13 cellular contexts compared by ENCODE assay signal in the genomic region with DNA sequence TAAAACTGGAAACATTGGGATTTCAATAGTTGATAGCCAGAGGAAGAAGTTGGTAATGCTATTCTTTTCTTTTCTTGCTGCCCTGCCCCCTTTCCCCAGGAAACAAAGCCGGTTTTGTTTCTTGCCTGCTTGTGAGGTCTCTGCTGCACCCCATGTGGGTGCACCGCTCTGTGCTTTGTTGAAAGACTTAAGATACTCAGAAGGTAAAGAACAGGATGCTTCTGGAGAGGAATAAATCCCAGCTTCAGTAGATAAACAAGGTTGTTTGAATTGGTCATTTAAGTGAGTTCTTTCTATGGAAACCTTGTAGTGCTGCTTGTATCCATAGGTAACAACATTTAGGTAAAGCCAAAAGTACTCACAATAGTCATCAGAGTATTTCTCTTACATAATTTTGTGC.
DNase-seq lines count a peak whose midpoint lies in the region; ATAC-seq and TF ChIP-seq lines count a peak whose summit lies in the region.
"Had no signal": no experiment of that assay in that cellular context is flagged by ENCODE, and none has a peak within 500 bp of the region (broad histone marks: within the 10 kb centered on the region; RNA-seq: fewer than 3 reads in every experiment).

No MANE protein-coding gene starts in this region.

- H3K27ac Mint-ChIP-seq in activated T-helper 17 cell treated with anti-CD3 and anti-CD28 coated beads, Interleukin-2, amount 50 U/mL, for 72 hours, result no peak overlapping the region
- H3K27ac Mint-ChIP-seq in activated CD4-positive, alpha-beta T cell treated with anti-CD3 and anti-CD28 coated beads, Interleukin-2, amount 10 ng/mL, durations not matched to agents 7 days and 5 days, result no peak overlapping the region

- peak; percentile 90 for ATAC-seq in sciatic nerve
- no peak for ATAC-seq in activated T-helper 17 cell treated with anti-CD3 and anti-CD28 coated beads, Interleukin-2, amount 50 U/mL, for 72 hours (replicated peaks)
- no peak for ATAC-seq in HG03280 (IDR thresholded peaks at IDR 0.05; ENCODE audit: unreplicated experiment)

- H3K4me3 ChIP-seq in astrocyte of the spinal cord (ENCODE audit: low read depth, low read length), result no peak overlapping the region
- H3K4me3 ChIP-seq: esophagus muscularis mucosa, stomach had no signal

- in situ Hi-C loops in astrocyte of the spinal cord (cut with HindIII; ENCODE audit: low sequenced_read_pairs), result no loop called here

- H3K4me1 Mint-ChIP-seq in activated T-helper 17 cell treated with anti-CD3 and anti-CD28 coated beads, Interleukin-2, amount 50 U/mL, for 72 hours, result no peaks in the 10 kb centered on the region
- no peaks in the 10 kb centered on the region for H3K4me1 Mint-ChIP-seq in activated CD4-positive, alpha-beta T cell treated with anti-CD3 and anti-CD28 coated beads, Interleukin-2, amount 10 ng/mL, durations not matched to agents 7 days and 5 days

- intact Hi-C loops in sciatic nerve (cut with DNase I), result no loop called here

- CTCF ChIA-PET in activated CD4-positive, alpha-beta T cell treated with anti-CD3 and anti-CD28 coated beads, Interleukin-2, amount 10 ng/mL, durations not matched to agents 7 days and 5 days (lab: Charles Lee), result interaction anchor here (1.0 to 1.5 kb wide), 2 partner anchors 10 to 14 kb away, joined by 3 to 4 read pairs; no protein-coding TSS in a partner anchor

- no peak overlapping the region for H3K4me3 Mint-ChIP-seq in activated T-helper 17 cell treated with anti-CD3 and anti-CD28 coated beads, Interleukin-2, amount 50 U/mL, for 72 hours
- no peak overlapping the region for H3K4me3 Mint-ChIP-seq in activated CD4-positive, alpha-beta T cell treated with anti-CD3 and anti-CD28 coated beads, Interleukin-2, amount 10 ng/mL, durations not matched to agents 7 days and 5 days

- DNase-seq in HT1080 (ENCODE audit: low read depth), result peak; percentile 15
- DNase-seq in astrocyte of the spinal cord (ENCODE audit: low read depth, low spot score), result peak; percentile 46
- peak; percentile 76 for DNase-seq in iPS-NIHi7 (ENCODE audit: extremely low spot score)
- DNase-seq in sciatic nerve (ENCODE audit: low spot score), result peak; percentile 63
- no peak for DNase-seq in activated CD4-positive, alpha-beta T cell treated with anti-CD3 and anti-CD28 coated beads, Interleukin-2, amount 10 ng/mL, durations not matched to agents 7 days and 5 days
- no peak for DNase-seq in occipital lobe (lab: John Stamatoyannopoulos, UW)
- DNase-seq: activated naive CD4-positive, alpha-beta T cell treated with Interleukin-2 at 50 U/mL for 16 hours; NCI-H2171; SIG-M5; stomach had no signal

- TF ChIP-seq CTCF in astrocyte of the spinal cord (IDR thresholded peaks at IDR 0.05; ENCODE audit: low read depth, low read length), result no peak

- POLR2A ChIA-PET in activated CD4-positive, alpha-beta T cell treated with anti-CD3 and anti-CD28 coated beads, Interleukin-2, amount 10 ng/mL, durations not matched to agents 7 days and 5 days (lab: Charles Lee), result no interaction called here

- H3K27me3 Mint-ChIP-seq in activated T-helper 17 cell treated with anti-CD3 and anti-CD28 coated beads, Interleukin-2, amount 50 U/mL, for 72 hours, result peaks cover 26% of the 10 kb centered on the region
- peaks cover 27% of the 10 kb centered on the region for H3K27me3 Mint-ChIP-seq in activated CD4-positive, alpha-beta T cell treated with anti-CD3 and anti-CD28 coated beads, Interleukin-2, amount 10 ng/mL, durations not matched to agents 7 days and 5 days

- H3K36me3 Mint-ChIP-seq in activated T-helper 17 cell treated with anti-CD3 and anti-CD28 coated beads, Interleukin-2, amount 50 U/mL, for 72 hours (ENCODE audit: low read depth), result no peaks in the 10 kb centered on the region
- no peaks in the 10 kb centered on the region for H3K36me3 Mint-ChIP-seq in activated CD4-positive, alpha-beta T cell treated with anti-CD3 and anti-CD28 coated beads, Interleukin-2, amount 10 ng/mL, durations not matched to agents 7 days and 5 days (ENCODE audit: low read depth)

- no peaks in the 10 kb centered on the region for H3K9me3 Mint-ChIP-seq in activated T-helper 17 cell treated with anti-CD3 and anti-CD28 coated beads, Interleukin-2, amount 50 U/mL, for 72 hours
- H3K9me3 Mint-ChIP-seq in activated CD4-positive, alpha-beta T cell treated with anti-CD3 and anti-CD28 coated beads, Interleukin-2, amount 10 ng/mL, durations not matched to agents 7 days and 5 days, result no peaks in the 10 kb centered on the region

Comparison
In these comparisons a context has a peak if more than half of its experiments do, and no peak if none do; other contexts are left out.
1. DNase-seq: peak in HT1080 (single experiment), astrocyte of the spinal cord (single experiment), iPS-NIHi7 (single experiment) and sciatic nerve (single experiment); none in activated CD4-positive, alpha-beta T cell treated with anti-CD3 and anti-CD28 coated beads, Interleukin-2, amount 10 ng/mL, durations not matched to agents 7 days and 5 days (single experiment) and occipital lobe (single experiment).